In genomic region chr12:111693818-111694217, GRCh38 we compare ENCODE assay signal across 17 cellular contexts. TPM values are rescaled to one million over a fixed set of nuclear protein-coding genes. Genes with fewer than 3 reads are reported as not detected.
A peak's percentile ranks its signal among the peaks of the same experiment; 100 is the strongest.
DNase-seq lines count a peak whose midpoint lies in the region; ATAC-seq and TF ChIP-seq lines count a peak whose summit lies in the region.
"Had no signal": no experiment of that assay in that cellular context is flagged by ENCODE, and none has a peak within 500 bp of the region (broad histone marks: within the 10 kb centered on the region; RNA-seq: fewer than 3 reads in every experiment).

No MANE protein-coding gene starts in this region.

- H3K36me3 ChIP-seq in heart left ventricle (peaks cover 0 to 71% (median 59%) of the 10 kb centered on the region in 9 donors), right atrium auricular region (peaks cover 49% of the 10 kb centered on the region), KMS-11 (ENCODE audit: insufficient read depth) (no peaks in the 10 kb centered on the region)

- no peak overlapping the region for H3K9ac ChIP-seq in KMS-11

- no peaks in the 10 kb centered on the region for H3K9me3 Mint-ChIP-seq in stimulated activated naive CD8-positive, alpha-beta T cell treated with anti-CD3 and anti-CD28 coated beads, Interleukin-15, amount 100 ng/mL, for 72 hours
- H3K9me3 Mint-ChIP-seq: CD14-positive monocyte; CD8-positive, alpha-beta T cell; HFFc6 had no signal

- WGBS in heart left ventricle, 4 donors: 59 to 77% (median 70%) methylated on average over 5 of the region's 5 CpGs

- intact Hi-C loops in heart left ventricle (cut with DNase I): no loop called here

- H3K4me3 ChIP-seq in heart left ventricle: no peak overlapping the region
- H3K4me3 ChIP-seq in right atrium auricular region: no peak overlapping the region
- H3K4me3 ChIP-seq in KMS-11 (IDR thresholded peaks at IDR 0.05; ENCODE audit: insufficient read depth, low read depth, low read length): no peak overlapping the region
- H3K4me3 ChIP-seq: A549 had no signal

- DNase-seq in heart left ventricle (peak in 2 of 5 donors; percentile 10 to 33), right atrium auricular region (ENCODE audit: low spot score) (no peak), myocyte (ENCODE audit: low read depth) (peak; percentile 10), NCI-H446 treated with DMSO at 0.1 percent for 48 hours (lab: John Stamatoyannopoulos, UW) (no peak), DMS79 treated with DMSO at 0.1 percent for 48 hours (lab: John Stamatoyannopoulos, UW) (no peak)
- no peak for DNase-seq in stimulated activated naive CD8-positive, alpha-beta T cell treated with anti-CD3 and anti-CD28 coated beads, Interleukin-15, amount 100 ng/mL, for 72 hours
- DNase-seq: CD8-positive, alpha-beta T cell; COR-L47; DMS153; DND-41; GDM1; HCEC 1CT; HFFc6 had no signal

- H3K9me3 ChIP-seq in heart left ventricle (no peaks in the 10 kb centered on the region), right atrium auricular region (no peaks in the 10 kb centered on the region)
- H3K9me3 ChIP-seq: A549 had no signal

- peak overlapping the region in 8 of 12 donors; percentile 4 to 68 (median 42) for H3K27ac ChIP-seq in heart left ventricle
- H3K27ac ChIP-seq in right atrium auricular region: no peak overlapping the region
- peak overlapping the region; percentile 53; the same call in 1 of the 2 replicates for H3K27ac ChIP-seq in KMS-11
- H3K27ac ChIP-seq: A549, HL-60 had no signal

- no peak overlapping the region for H3K4me3 Mint-ChIP-seq in stimulated activated naive CD8-positive, alpha-beta T cell treated with anti-CD3 and anti-CD28 coated beads, Interleukin-15, amount 100 ng/mL, for 72 hours
- H3K4me3 Mint-ChIP-seq: CD14-positive monocyte; CD8-positive, alpha-beta T cell; HFFc6 had no signal

- H3K4me2 ChIP-seq in KMS-11: no peak overlapping the region; the same call in 1 of the 2 replicates
- H3K4me2 ChIP-seq: A549 had no signal

- no peaks in the 10 kb centered on the region for H3K27me3 ChIP-seq in heart left ventricle
- H3K27me3 ChIP-seq in right atrium auricular region: no peaks in the 10 kb centered on the region
- H3K27me3 ChIP-seq in KMS-11 (ENCODE audit: insufficient read depth, low read depth): no peaks in the 10 kb centered on the region

- no peaks in the 10 kb centered on the region for H4K20me1 ChIP-seq in KMS-11 (ENCODE audit: insufficient read depth)

- no peaks in the 10 kb centered on the region for H3K79me2 ChIP-seq in KMS-11 (ENCODE audit: insufficient read depth, low read depth)

- peak overlapping the region in 1 of 2 donors; percentile 85 for H3K27ac Mint-ChIP-seq in stimulated activated naive CD8-positive, alpha-beta T cell treated with anti-CD3 and anti-CD28 coated beads, Interleukin-15, amount 100 ng/mL, for 72 hours
- H3K27ac Mint-ChIP-seq: CD8-positive, alpha-beta T cell; HFFc6 had no signal

- no peak for TF ChIP-seq POLR2A in heart left ventricle (IDR thresholded peaks at IDR 0.05)

- H3K4me1 ChIP-seq in heart left ventricle (peaks cover 0 to 10% (median 0%) of the 10 kb centered on the region in 12 donors), right atrium auricular region (no peaks in the 10 kb centered on the region), KMS-11 (ENCODE audit: low read depth, poor library complexity, severe bottlenecking) (peaks cover 12% of the 10 kb centered on the region)
- H3K4me1 ChIP-seq: A549 had no signal

- H2AFZ ChIP-seq in KMS-11 (ENCODE audit: low read depth): no peak overlapping the region

- H3K4me1 Mint-ChIP-seq in stimulated activated naive CD8-positive, alpha-beta T cell treated with anti-CD3 and anti-CD28 coated beads, Interleukin-15, amount 100 ng/mL, for 72 hours: no peaks in the 10 kb centered on the region
- H3K4me1 Mint-ChIP-seq: CD14-positive monocyte had no signal

- TF ChIP-seq CTCF in heart left ventricle (IDR thresholded peaks at IDR 0.05) (no peak), right atrium auricular region (IDR thresholded peaks at IDR 0.05) (no peak), KMS-11 (conservative IDR thresholded peaks at IDR 0.05; ENCODE audit: low read depth, low read length) (no peak)

- H3K27me3 Mint-ChIP-seq in stimulated activated naive CD8-positive, alpha-beta T cell treated with anti-CD3 and anti-CD28 coated beads, Interleukin-15, amount 100 ng/mL, for 72 hours: no peaks in the 10 kb centered on the region

- ATAC-seq in heart left ventricle: peak; percentile 38 to 82 (median 80)
- ATAC-seq in stimulated activated naive CD8-positive, alpha-beta T cell treated with anti-CD3 and anti-CD28 coated beads, Interleukin-15, amount 100 ng/mL, for 72 hours: no peak
- ATAC-seq: CD8-positive, alpha-beta T cell had no signal

RNA-seq across cellular contexts. Expression of gene ACAD10, which starts 8.0 kb away (rescaled TPM):
- total RNA-seq in heart left ventricle: 10 to 100 TPM; 18.0 to 46.0 (median 28.6) TPM
- 10 to 100 TPM; 10.7 to 26.4 TPM for polyA plus RNA-seq in heart left ventricle
- 10 to 100 TPM; 13.0 to 18.2 TPM for total RNA-seq in right atrium auricular region
- total RNA-seq in myocyte: 13.5 and 17.3 TPM in 2 replicates
- polyA plus RNA-seq in myocyte (2012): 15.9 TPM

RNA-seq across cellular contexts. Expression of gene BRAP, which starts 8.1 kb away (rescaled TPM):
- total RNA-seq in heart left ventricle: 10 to 100 TPM; 12.1 to 19.7 (median 15.9) TPM
- polyA plus RNA-seq in heart left ventricle: 10 to 100 TPM in 1 of 2 donors, 1 to 10 TPM in 1; 6.7 to 10.2 TPM
- 10 to 100 TPM; 10.1 to 13.4 TPM for total RNA-seq in right atrium auricular region
- 17.7 and 20.4 TPM in 2 replicates for total RNA-seq in myocyte
- 11.8 TPM for polyA plus RNA-seq in myocyte (2012)

Comparison
In these comparisons a context has a peak if more than half of its experiments do, and no peak if none do; other contexts are left out.
1. H3K27ac ChIP-seq: peak in heart left ventricle (8 of 12) and KMS-11 (single experiment); none in right atrium auricular region (0 of 2).